ENCODE assay signal across 8 cellular contexts in genomic region chr3:53346922-53347260, GRCh38. TPM values are rescaled to one million over a fixed set of nuclear protein-coding genes. Genes with fewer than 3 reads are reported as not detected.
A peak's percentile ranks its signal among the peaks of the same experiment; 100 is the strongest.
DNase-seq lines count a peak whose midpoint lies in the region; ATAC-seq and TF ChIP-seq lines count a peak whose summit lies in the region.

No MANE protein-coding gene starts in this region.

- peaks cover 0 to 2% of the 10 kb centered on the region in 2 donors for H3K36me3 ChIP-seq in body of pancreas (replicated peaks in 1 of 2; ENCODE audit: insufficient read depth in 1 of 2, low read depth in 2 of 2)
- no peaks in the 10 kb centered on the region for H3K36me3 ChIP-seq in mesendoderm (ENCODE audit: control insufficient read depth, insufficient read depth, low read length)

- in situ Hi-C loops in GM13977 (cut with MboI; ENCODE audit: low pct_unique_long_range_greater_than_20kb, low sequenced_read_pairs, unreplicated experiment) = no loop called here

- H2BK5ac ChIP-seq in mesendoderm (ENCODE audit: low read length) = peak overlapping the region; percentile 82

- H3K4me2 ChIP-seq in mesendoderm (ENCODE audit: low read length) = peak overlapping the region; percentile 54

- no peak for TF ChIP-seq POLR2A in body of pancreas (IDR thresholded peaks at IDR 0.05)

- H4K8ac ChIP-seq in mesendoderm (ENCODE audit: low read depth, low read length) = peak overlapping the region; percentile 2

- H2BK15ac ChIP-seq in mesendoderm (replicated peaks; ENCODE audit: low read depth) = no peak overlapping the region

- H3K9ac ChIP-seq in mesendoderm (ENCODE audit: low read length) = peak overlapping the region; percentile 92

- peak overlapping the region; percentile 93 for H3K56ac ChIP-seq in mesendoderm (ENCODE audit: low read length)

- peaks cover 39% of the 10 kb centered on the region for H3K4me1 ChIP-seq in body of pancreas
- no peaks in the 10 kb centered on the region for H3K4me1 ChIP-seq in mesendoderm (ENCODE audit: control insufficient read depth, low read depth, low read length)

- H3K4ac ChIP-seq in mesendoderm (ENCODE audit: low read depth, low read length) = peak overlapping the region; percentile 65

- H3K18ac ChIP-seq in mesendoderm (ENCODE audit: low read length) = peak overlapping the region; percentile 77

- 0 to 1% methylated on average over 11 of the region's 11 CpGs for WGBS in body of pancreas, 2 donors
- no CpG with 5 or more reads among the region's 11 CpGs for WGBS in mesendoderm (ENCODE audit: extremely low coverage, insufficient coverage, low lambda C conversion rate)

- no peaks in the 10 kb centered on the region for H3K9me3 ChIP-seq in body of pancreas

- TF ChIP-seq CTCF in GM13977 (IDR thresholded peaks at IDR 0.05; ENCODE audit: extremely low read depth, insufficient read depth, missing control alignments) (no peak), body of pancreas (IDR thresholded peaks at IDR 0.05) (no peak)

- ATAC-seq in body of pancreas = no peak

- intact Hi-C loops in body of pancreas (cut with DNase I) = no loop called here

- H3K79me1 ChIP-seq in mesendoderm (ENCODE audit: low read length) = no peaks in the 10 kb centered on the region

- H4K5ac ChIP-seq in mesendoderm (ENCODE audit: low read length) = no peak overlapping the region

- no peak overlapping the region for H2AK5ac ChIP-seq in mesendoderm (ENCODE audit: low read length)

- no peak overlapping the region for H3K23ac ChIP-seq in mesendoderm (ENCODE audit: low read length)

- no peak overlapping the region for H2BK120ac ChIP-seq in mesendoderm (ENCODE audit: low read depth, low read length)

- H3K79me2 ChIP-seq in mesendoderm (ENCODE audit: control insufficient read depth, insufficient read depth, low read length) = peaks cover 9% of the 10 kb centered on the region

- H3K27me3 ChIP-seq in body of pancreas (no peaks in the 10 kb centered on the region), mesendoderm (ENCODE audit: insufficient read depth, low read length, poor library complexity) (no peaks in the 10 kb centered on the region)

- H3K27ac ChIP-seq in body of pancreas (peak overlapping the region; percentile 90 to 97 (median 94)), mesendoderm (ENCODE audit: low read depth, low read length) (peak overlapping the region; percentile 46)

- DNase-seq in GM13977 (ENCODE audit: low spot score) (peak; percentile 25), HT-29 (ENCODE audit: low spot score) (peak; percentile 2), body of pancreas (no peak), mesendoderm (no peak), NCI-H748 treated with DMSO at 0.1 percent for 48 hours (lab: John Stamatoyannopoulos, UW) (no peak), NCI-H2227 (lab: John Stamatoyannopoulos, UW; ENCODE audit: unreplicated experiment) (no peak), cerebellum (ENCODE audit: low spot score) (no peak), AG08395 (ENCODE audit: low spot score) (no peak)

- H3K4me3 ChIP-seq in body of pancreas = peak overlapping the region; percentile 89 to 96
- H3K4me3 ChIP-seq in mesendoderm (ENCODE audit: low read length) = peak overlapping the region; percentile 78

RNA-seq across cellular contexts. Expression of gene DCP1A, which starts 0.5 kb away (rescaled TPM):
- total RNA-seq in HT-29 (2014; rRNA removed; shearing (Covaris generic)) = 7.3 and 9.4 TPM in 2 replicates
- total RNA-seq in body of pancreas (10 to 100 TPM; 11.9 to 21.8 TPM), cerebellum (18.3 TPM)
- polyA plus RNA-seq in mesendoderm (2013, experiment 1 of 2) = 30.9 TPM
- 26.0 TPM for polyA plus RNA-seq in mesendoderm (2013, experiment 2 of 2)

Comparison
In these comparisons a context has a peak if more than half of its experiments do, and no peak if none do; other contexts are left out.
1. DNase-seq: peak in GM13977 (single experiment) and HT-29 (single experiment); none in body of pancreas (0 of 4), mesendoderm (single experiment), NCI-H748 treated with DMSO at 0.1 percent for 48 hours (single experiment), NCI-H2227 (single experiment), cerebellum (single experiment) and AG08395 (single experiment).